10 cellular contexts compared by ENCODE assay signal in the genomic region with DNA sequence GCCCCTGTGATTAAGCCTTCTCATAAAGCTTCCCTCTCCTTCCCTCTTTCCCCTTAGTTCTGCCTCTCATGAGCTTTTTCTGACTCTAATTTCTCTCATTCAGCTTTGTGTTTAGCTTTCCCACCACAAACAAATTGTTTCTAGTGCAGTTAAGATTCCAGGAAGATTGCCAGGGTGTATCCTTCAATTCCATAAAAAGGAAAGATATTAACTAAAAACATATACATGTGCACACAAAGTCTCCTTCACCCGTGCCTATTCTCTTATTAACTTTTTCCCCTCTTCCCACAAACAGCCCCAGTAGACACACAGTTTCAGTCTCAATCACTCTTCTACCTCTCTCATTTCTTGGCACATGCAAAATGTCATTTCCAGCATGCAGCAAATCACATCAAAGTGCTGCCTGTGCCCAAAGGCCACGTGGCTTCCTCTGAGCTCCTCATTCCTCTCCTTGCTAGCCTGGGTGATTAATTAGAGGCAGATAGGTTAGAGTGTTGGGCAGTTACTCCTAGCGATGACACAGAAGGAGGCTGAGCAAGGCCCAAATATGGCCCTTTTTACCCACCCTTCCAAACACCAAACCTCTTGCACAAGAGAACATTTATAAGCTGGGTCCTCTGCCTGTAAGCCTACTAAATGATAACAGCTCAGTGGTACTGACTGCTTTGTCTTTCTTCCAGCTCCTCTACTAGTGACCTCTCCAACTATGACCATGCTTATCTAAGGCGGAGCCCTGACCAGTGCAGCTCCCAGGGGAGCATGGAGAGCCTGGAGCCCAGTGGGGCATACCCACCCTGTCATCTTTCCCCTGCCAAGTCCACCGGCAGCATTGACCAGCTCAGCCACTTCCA.
DNase-seq lines count a peak whose midpoint lies in the region; ATAC-seq and TF ChIP-seq lines count a peak whose summit lies in the region.
"Had no signal": no experiment of that assay in that cellular context is flagged by ENCODE, and none has a peak within 500 bp of the region (broad histone marks: within the 10 kb centered on the region; RNA-seq: fewer than 3 reads in every experiment).

No MANE protein-coding gene starts in this region.

- H3K4me1 ChIP-seq in H9 (ENCODE audit: insufficient read depth, low read length) (no peaks in the 10 kb centered on the region), body of pancreas (peaks cover 8% of the 10 kb centered on the region), muscle layer of colon (ENCODE audit: insufficient read depth, low read length) (peaks cover 37% of the 10 kb centered on the region)

- no peak overlapping the region for H4K5ac ChIP-seq in H9 (ENCODE audit: insufficient read length, low read depth, low read length)

- H3K27ac ChIP-seq in H9 (ENCODE audit: insufficient read length, low read depth, low read length) (no peak overlapping the region), body of pancreas (peak overlapping the region in 2 of 4 donors; percentile 0 to 2), muscle layer of colon (ENCODE audit: low read depth, low read length) (peak overlapping the region; percentile 74)

- H3K9me3 Mint-ChIP-seq in H9, result no peaks in the 10 kb centered on the region; a peak in 1 of 5 replicates
- peaks cover 0 to 5% (median 0%) of the 10 kb centered on the region in 7 donors for H3K9me3 Mint-ChIP-seq in CD14-positive monocyte

- WGBS in H9 (ENCODE audit: extremely low coverage, insufficient read length, low lambda C conversion rate), result no CpG with 5 or more reads among the region's 5 CpGs
- WGBS in body of pancreas, 2 donors, result 47 to 53% methylated on average over 5 of the region's 5 CpGs

- H3K4me1 Mint-ChIP-seq in H9 (peaks cover 7 to 9% of the 10 kb centered on the region in 2 experiments), CD14-positive monocyte (no peaks in the 10 kb centered on the region)
- H3K4me1 Mint-ChIP-seq: IgD-negative memory B cell had no signal

- H3K56ac ChIP-seq in H9 (ENCODE audit: insufficient read length, low read depth, low read length), result no peak overlapping the region

- H3K4me3 ChIP-seq in AG09309 (ENCODE audit: control insufficient read depth, low read depth, low read length), result no peak overlapping the region
- no peak overlapping the region for H3K4me3 ChIP-seq in body of pancreas
- peak overlapping the region in 1 of 2 donors; percentile 21 for H3K4me3 ChIP-seq in muscle layer of colon (ENCODE audit: low read depth in 1 of 2, low read length in 2 of 2)

- DNase-seq in AG09309 (ENCODE audit: low read depth) (peak; percentile 91), H9 (no peak), body of pancreas (peak in 1 of 4 donors; percentile 23), HuH-7.5 (ENCODE audit: low spot score) (no peak), Kasumi-1 (lab: John Stamatoyannopoulos, UW) (no peak), CD14-positive monocyte (ENCODE audit: low spot score) (no peak)
- DNase-seq: GDM1 had no signal

- no peaks in the 10 kb centered on the region for H3K27me3 Mint-ChIP-seq in H9 (ENCODE audit: low read depth)
- peaks cover 0 to 4% (median 0%) of the 10 kb centered on the region in 3 donors for H3K27me3 Mint-ChIP-seq in CD14-positive monocyte (ENCODE audit: low read depth in 3 of 3)

- no peaks in the 10 kb centered on the region for H3K23me2 ChIP-seq in H9 (ENCODE audit: insufficient read length, low read depth, low read length, poor library complexity, severe bottlenecking)

- no peaks in the 10 kb centered on the region for H4K20me1 ChIP-seq in H9 (ENCODE audit: control insufficient read depth, insufficient read depth, insufficient read length)

- no peaks in the 10 kb centered on the region for H3K79me2 ChIP-seq in H9 (ENCODE audit: insufficient read depth, low read length)

- no peak overlapping the region for H3K4me2 ChIP-seq in H9 (ENCODE audit: insufficient read depth, insufficient read length, low read length)

- TF ChIP-seq POLR2A in body of pancreas (IDR thresholded peaks at IDR 0.05), result no peak

- H2BK12ac ChIP-seq in H9 (ENCODE audit: insufficient read length, low read depth, low read length), result no peak overlapping the region

- H2AK5ac ChIP-seq in H9 (ENCODE audit: insufficient read length, low read length), result no peak overlapping the region

- no peak overlapping the region for H2BK15ac ChIP-seq in H9 (ENCODE audit: low read depth, low read length)

- H3K23ac ChIP-seq in H9 (ENCODE audit: insufficient read length, low read depth, low read length), result no peak overlapping the region

- H3T11ph ChIP-seq in H9 (ENCODE audit: low read length), result no peak overlapping the region

- ATAC-seq in body of pancreas (peak; percentile 47), GM19351 (IDR thresholded peaks at IDR 0.05; ENCODE audit: unreplicated experiment) (no peak)

- H3K79me1 ChIP-seq in H9 (ENCODE audit: insufficient read depth, low read depth, low read length, poor library complexity, severe bottlenecking), result no peaks in the 10 kb centered on the region

- H3K27ac Mint-ChIP-seq in H9 (peak overlapping the region in 2 of 3 experiments; percentile 15 to 62; a peak in 4 of 7 replicates), CD14-positive monocyte (peak overlapping the region in 1 of 7 donors; percentile 37)
- H3K27ac Mint-ChIP-seq: IgD-negative memory B cell had no signal

- no peak overlapping the region for H3K4me3 Mint-ChIP-seq in H9
- H3K4me3 Mint-ChIP-seq in CD14-positive monocyte, result no peak overlapping the region
- H3K4me3 Mint-ChIP-seq: IgD-negative memory B cell had no signal

- peaks cover 0 to 2% of the 10 kb centered on the region in 2 donors for H3K36me3 ChIP-seq in body of pancreas (replicated peaks in 1 of 2; ENCODE audit: insufficient read depth in 1 of 2, low read depth in 2 of 2)
- H3K36me3 ChIP-seq in muscle layer of colon (ENCODE audit: insufficient read depth, low read length), result peaks cover 5% of the 10 kb centered on the region

- H3K36me3 Mint-ChIP-seq in H9 (ENCODE audit: insufficient read depth in 1 of 3, low read depth in 3 of 3) (peaks cover 28 to 54% (median 33%) of the 10 kb centered on the region in 3 experiments; a peak in 6 of 7 replicates), CD14-positive monocyte (no peaks in the 10 kb centered on the region)
- H3K36me3 Mint-ChIP-seq: IgD-negative memory B cell had no signal

- no peak overlapping the region for H3K14ac ChIP-seq in H9 (ENCODE audit: insufficient read depth, low read length)

- no peak overlapping the region for H2BK20ac ChIP-seq in H9 (ENCODE audit: low read depth, low read length, poor library complexity, severe bottlenecking)

- intact Hi-C loops in body of pancreas (cut with DNase I) (loop anchor here (10.0 kb wide), 1 partner anchor 234 kb away; no protein-coding TSS in a partner anchor), CD14-positive monocyte (cut with micrococcal nuclease) (no loop called here)

- H4K91ac ChIP-seq in H9 (ENCODE audit: insufficient read length, low read depth, low read length), result no peak overlapping the region

- TF ChIP-seq CTCF in AG09309 (IDR thresholded peaks at IDR 0.05; ENCODE audit: control insufficient read depth, insufficient read depth, low read depth, low read length, missing control alignments) (no peak), H9 (conservative IDR thresholded peaks at IDR 0.05) (no peak), body of pancreas (IDR thresholded peaks at IDR 0.05) (no peak), CD14-positive monocyte (IDR thresholded peaks at IDR 0.05) (no peak)

- H3K27me3 ChIP-seq in H9 (ENCODE audit: insufficient read depth, low read length), result no peaks in the 10 kb centered on the region
- H3K27me3 ChIP-seq in body of pancreas, result no peaks in the 10 kb centered on the region
- H3K27me3 ChIP-seq in muscle layer of colon (ENCODE audit: control insufficient read depth in 1 of 2, insufficient read depth in 2 of 2, low read length in 2 of 2), result no peaks in the 10 kb centered on the region

- no peak overlapping the region for H2AFZ ChIP-seq in H9 (ENCODE audit: low read length)

- no peak overlapping the region for H2BK5ac ChIP-seq in H9 (ENCODE audit: insufficient read length, low read length)

- H3K9me3 ChIP-seq in H9 (ENCODE audit: control insufficient read depth, low read depth, low read length), result no peaks in the 10 kb centered on the region
- no peaks in the 10 kb centered on the region for H3K9me3 ChIP-seq in body of pancreas
- H3K9me3 ChIP-seq in muscle layer of colon (ENCODE audit: low read length), result no peaks in the 10 kb centered on the region

- H3K18ac ChIP-seq in H9 (ENCODE audit: insufficient read length, low read depth, low read length), result no peak overlapping the region

- H3K4ac ChIP-seq in H9 (ENCODE audit: low read depth, low read length), result no peak overlapping the region

- H3K9ac ChIP-seq in H9 (ENCODE audit: extremely low read depth, insufficient read length, low read length), result no peak overlapping the region
- H3K9ac ChIP-seq in muscle layer of colon (ENCODE audit: low read length), result peak overlapping the region; percentile 37

- no peak overlapping the region for H4K8ac ChIP-seq in H9 (replicated peaks; ENCODE audit: insufficient read length, low read depth, low read length)

- H2BK120ac ChIP-seq in H9 (ENCODE audit: low read depth, low read length, poor library complexity, severe bottlenecking), result no peak overlapping the region
